Comparison of ENCODE assay signal across 19 cellular contexts in genomic region chr1:229043111-229043510, GRCh38.
"Had no signal": no experiment of that assay in that cellular context is flagged by ENCODE, and none has a peak within 500 bp of the region (broad histone marks: within the 10 kb centered on the region; RNA-seq: fewer than 3 reads in every experiment).

No MANE protein-coding gene starts in this region.

- H3K4me1 ChIP-seq: breast epithelium, gastrocnemius medialis, pancreas, right lobe of liver, tibial nerve, uterus had no signal

- H3K9me3 ChIP-seq: breast epithelium, gastrocnemius medialis, heart right ventricle, mucosa of descending colon, pancreas, right lobe of liver, tibial nerve, uterus had no signal

- H3K27me3 ChIP-seq: breast epithelium, neural progenitor cell, right lobe of liver, tibial nerve, uterus had no signal

- ATAC-seq: gastrocnemius medialis, mucosa of descending colon had no signal

- H3K4me3 ChIP-seq: breast epithelium, gastrocnemius medialis, heart right ventricle, mucosa of descending colon, neural progenitor cell, pancreas, right lobe of liver, tibial nerve, uterus had no signal

- H3K36me3 ChIP-seq: breast epithelium, gastrocnemius medialis, heart right ventricle, neural progenitor cell, pancreas, right lobe of liver, tibial nerve, uterus, WERI-Rb-1 had no signal

- DNase-seq: activated CD4-positive, alpha-beta T cell treated with anti-CD3 and anti-CD28 coated beads, Interleukin-2, amount 50 U/mL, for 48 hours; activated gamma-delta T cell; effector CD4-positive, alpha-beta T cell; gastrocnemius medialis; heart right ventricle; mesenchymal stem cell; mucosa of descending colon; naive B cell; pancreas; right lobe of liver; small intestine; stimulated activated CD4-positive, alpha-beta T cell treated with anti-CD3 and anti-CD28 coated beads, Interleukin-15, amount 100 ng/mL, for 24 hours; stimulated activated CD4-positive, alpha-beta T cell treated with anti-CD3 and anti-CD28 coated beads, Interleukin-2, amount 100 ng/mL, for 48 hours; T1000; uterus; WERI-Rb-1 had no signal

- H3K27ac ChIP-seq: breast epithelium, gastrocnemius medialis, neural progenitor cell, pancreas, right lobe of liver, tibial nerve, uterus, WERI-Rb-1 had no signal
